Comparison of ENCODE assay signal across 8 cellular contexts in genomic region chr7:23696916-23697441, GRCh38. TPM values are rescaled to one million over a fixed set of nuclear protein-coding genes. Genes with fewer than 3 reads are reported as not detected.
DNase-seq lines count a peak whose midpoint lies in the region; ATAC-seq and TF ChIP-seq lines count a peak whose summit lies in the region.

No MANE protein-coding gene starts in this region.

- no peak overlapping the region for H3K4me3 ChIP-seq in Peyer's patch
- no peak overlapping the region for H3K4me3 ChIP-seq in spleen

- intact Hi-C loops in spleen (cut with DNase I; ENCODE audit: low total_unique reads) = no loop called here

- no peak overlapping the region for H3K4me3 Mint-ChIP-seq in glutamatergic neuron (ENCODE audit: unreplicated experiment)

- TF ChIP-seq CTCF in Peyer's patch (IDR thresholded peaks at IDR 0.05) (peak in 5 of 6 experiments; percentile 29 to 56 (median 55)), glutamatergic neuron (IDR thresholded peaks at IDR 0.05; ENCODE audit: partially characterized antibody, unreplicated experiment) (peak; percentile 84), spleen (IDR thresholded peaks at IDR 0.05 in 8 of 11, conservative IDR thresholded peaks at IDR 0.05 in 3 of 11) (peak in 9 of 11 experiments; percentile 26 to 69 (median 58))

- DNase-seq in NCI-H2196 (lab: John Stamatoyannopoulos, UW; ENCODE audit: unreplicated experiment) (peak; percentile 6), NCI-H2196 treated with DMSO at 0.1 percent for 48 hours (lab: John Stamatoyannopoulos, UW; ENCODE audit: unreplicated experiment) (no peak), Peyer's patch (peak; percentile 37 to 79 (median 75)), glutamatergic neuron (peak; percentile 80), spleen (peak; percentile 85), 8988T (no peak)
- DNase-seq in activated T-helper 1 cell treated with anti-CD3 and anti-CD28 coated beads, Interleukin-2, amount 50 U/mL, for 16 hours (ENCODE audit: low read depth in 1 of 2, low spot score in 1 of 2) = peak; percentile 18 to 30

- peaks cover 7% of the 10 kb centered on the region for H3K36me3 Mint-ChIP-seq in glutamatergic neuron (ENCODE audit: unreplicated experiment)

- no peak overlapping the region for H3K27ac Mint-ChIP-seq in glutamatergic neuron (ENCODE audit: unreplicated experiment)

- WGBS in spleen, 5 donors = 9 to 26% (median 14%) methylated on average over 7 of the region's 7 CpGs

- no peaks in the 10 kb centered on the region for H3K9me3 ChIP-seq in Peyer's patch
- H3K9me3 ChIP-seq in spleen = peaks cover 0 to 5% (median 0%) of the 10 kb centered on the region in 8 donors

- H3K36me3 ChIP-seq in Peyer's patch (peaks cover 0 to 29% (median 0%) of the 10 kb centered on the region in 3 donors), spleen (peaks cover 0 to 77% (median 14%) of the 10 kb centered on the region in 6 donors)

- TF ChIP-seq POLR2A in Peyer's patch (IDR thresholded peaks at IDR 0.05) (no peak), spleen (IDR thresholded peaks at IDR 0.05) (no peak)

- H3K4me1 ChIP-seq in Peyer's patch (no peaks in the 10 kb centered on the region), spleen (no peaks in the 10 kb centered on the region)

- H3K27ac ChIP-seq in Peyer's patch = no peak overlapping the region
- no peak overlapping the region for H3K27ac ChIP-seq in spleen

- ATAC-seq in HG03159 (IDR thresholded peaks at IDR 0.05; ENCODE audit: unreplicated experiment) = peak; percentile 62

- H3K27me3 Mint-ChIP-seq in glutamatergic neuron (ENCODE audit: unreplicated experiment) = no peaks in the 10 kb centered on the region

- no peaks in the 10 kb centered on the region for H3K4me1 Mint-ChIP-seq in glutamatergic neuron (ENCODE audit: low read depth, unreplicated experiment)

- no peaks in the 10 kb centered on the region for H3K9me3 Mint-ChIP-seq in glutamatergic neuron (ENCODE audit: unreplicated experiment)

- H3K27me3 ChIP-seq in Peyer's patch (no peaks in the 10 kb centered on the region), spleen (replicated peaks in 1 of 7) (no peaks in the 10 kb centered on the region)

RNA-seq across cellular contexts. Expression of gene STK31, which starts 13.0 kb away (rescaled TPM):
- total RNA-seq in Peyer's patch = 1 to 10 TPM in 3 of 4 donors, not detected in 1; 1.7 to 9.1 (median 2.8) TPM
- total RNA-seq in glutamatergic neuron (ENCODE audit: unreplicated experiment) = 1.7 TPM
- 1 to 10 TPM in 2 of 7 donors, under 1 TPM in 5; 0.33 to 2.4 (median 0.85) TPM for total RNA-seq in spleen
- polyA plus RNA-seq in spleen = under 1 TPM; 0.17 to 0.57 (median 0.19) TPM

RNA-seq across cellular contexts. Expression of gene FAM221A, which starts 17.0 kb away (rescaled TPM):
- total RNA-seq in Peyer's patch = 10 to 100 TPM in 3 of 4 donors, 1 to 10 TPM in 1; 5.8 to 37.5 (median 16.2) TPM
- 23.2 TPM for total RNA-seq in glutamatergic neuron (ENCODE audit: unreplicated experiment)
- total RNA-seq in spleen = 10 to 100 TPM in 2 of 7 donors, 1 to 10 TPM in 5; 3.8 to 12.7 (median 6.8) TPM
- 1 to 10 TPM; 4.2 to 7.5 (median 5.1) TPM for polyA plus RNA-seq in spleen

Comparison
In these comparisons a context has a peak if more than half of its experiments do, and no peak if none do; other contexts are left out.
1. DNase-seq: peak in NCI-H2196 (single experiment), Peyer's patch (3 of 3), activated T-helper 1 cell treated with anti-CD3 and anti-CD28 coated beads, Interleukin-2, amount 50 U/mL, for 16 hours (2 of 2), glutamatergic neuron (single experiment) and spleen (single experiment); none in NCI-H2196 treated with DMSO at 0.1 percent for 48 hours (single experiment) and 8988T (single experiment).
2. Peak in every context shown above with its lines, with median percentiles within 50 percentile points of each other: CTCF ChIP-seq.